ENCODE assay signal across 22 cellular contexts in the genomic region with DNA sequence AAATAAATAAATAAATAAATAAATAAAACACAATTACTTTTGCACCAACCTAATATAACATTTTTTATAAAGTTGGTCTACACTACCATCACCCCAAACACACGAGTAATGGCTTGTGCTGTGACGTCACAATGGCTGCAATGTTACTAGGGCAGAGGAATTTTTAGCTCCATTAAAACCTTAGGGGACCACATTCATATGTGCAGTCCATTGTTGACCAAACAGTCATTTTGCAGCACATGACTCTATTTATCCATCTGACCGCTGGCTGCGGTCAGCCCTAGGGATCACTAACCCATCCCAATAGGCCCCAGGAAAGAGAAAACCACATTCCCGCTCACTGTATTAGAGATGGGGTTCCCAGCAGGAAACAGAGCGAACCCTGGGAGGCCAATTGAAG. TPM values are rescaled to one million over a fixed set of nuclear protein-coding genes. Genes with fewer than 3 reads are reported as not detected.
"Had no signal": no experiment of that assay in that cellular context is flagged by ENCODE, and none has a peak within 500 bp of the region (broad histone marks: within the 10 kb centered on the region; RNA-seq: fewer than 3 reads in every experiment).

No MANE protein-coding gene starts in this region.

- FAIRE-seq: endometrium, kidney, small intestine had no signal

- H3K36me3 ChIP-seq: brain microvascular endothelial cell, colonic mucosa, stomach had no signal

- H3K4me3 Mint-ChIP-seq: activated CD4-positive, alpha-beta T cell treated with anti-CD3 and anti-CD28 coated beads, Interleukin-2, amount 10 ng/mL, durations not matched to agents 24 days and 14 days; activated CD8-positive, alpha-beta T cell treated with anti-CD3 and anti-CD28 coated beads for 36 hours; activated naive CD4-positive, alpha-beta T cell treated with anti-CD3 and anti-CD28 coated beads, Interleukin-2, amount 10 ng/mL, durations not matched to agents 7 days and 5 days; activated naive CD8-positive, alpha-beta T cell treated with anti-CD3 and anti-CD28 coated beads, Interleukin-2, amount 50 U/mL, for 24 hours; central memory CD8-positive, alpha-beta T cell; mesothelial cell of epicardium; nephron; stimulated activated effector memory CD8-positive, alpha-beta T cell treated with anti-CD3 and anti-CD28 coated beads, Interleukin-12 subunit alpha, Interleukin-12 subunit beta, amount 100 ng/mL, for 72 hours; T-helper 1 cell treated with Interleukin-12 subunit alpha and Interleukin-12 subunit beta and Interleukin-4 antibody, amounts not matched to agents 30 μg/mL and 1 μg/mL, for 36 hours had no signal

- H3K27me3 ChIP-seq: brain microvascular endothelial cell, colonic mucosa, stomach, testis had no signal

- DNase-seq: activated CD4-positive, alpha-beta T cell treated with anti-CD3 and anti-CD28 coated beads, Interleukin-2, amount 10 ng/mL, durations not matched to agents 24 days and 14 days; activated CD8-positive, alpha-beta T cell treated with anti-CD3 and anti-CD28 coated beads for 36 hours; activated effector memory CD4-positive, alpha-beta T cell treated with Interleukin-2 at 50 U/mL for 16 hours; activated naive CD4-positive, alpha-beta T cell treated with anti-CD3 and anti-CD28 coated beads, Interleukin-2, amount 10 ng/mL, durations not matched to agents 7 days and 5 days; activated naive CD8-positive, alpha-beta T cell treated with anti-CD3 and anti-CD28 coated beads, Interleukin-2, amount 50 U/mL, for 24 hours; activated T-cell treated with anti-CD3 and anti-CD28 coated beads, Interleukin-2, amount 50 U/mL, for 48 hours; brain microvascular endothelial cell; colonic mucosa; kidney; nucleus accumbens; small intestine; stimulated activated CD4-positive, alpha-beta T cell treated with anti-CD3 and anti-CD28 coated beads, Interleukin-15, amount 100 ng/mL, for 24 hours; stimulated activated CD4-positive, alpha-beta T cell treated with anti-CD3 and anti-CD28 coated beads, Interleukin-4, amount 100 ng/mL, for 1 hour; stomach; testis had no signal

- H3K9me3 Mint-ChIP-seq: activated CD8-positive, alpha-beta T cell treated with anti-CD3 and anti-CD28 coated beads for 36 hours; activated naive CD4-positive, alpha-beta T cell treated with anti-CD3 and anti-CD28 coated beads, Interleukin-2, amount 10 ng/mL, durations not matched to agents 7 days and 5 days; T-helper 1 cell treated with Interleukin-12 subunit alpha and Interleukin-12 subunit beta and Interleukin-4 antibody, amounts not matched to agents 30 μg/mL and 1 μg/mL, for 36 hours had no signal

- ATAC-seq: activated CD8-positive, alpha-beta T cell treated with anti-CD3 and anti-CD28 coated beads for 36 hours; activated naive CD8-positive, alpha-beta T cell treated with anti-CD3 and anti-CD28 coated beads, Interleukin-2, amount 50 U/mL, for 24 hours; esophagus mucosa; stimulated activated effector memory CD8-positive, alpha-beta T cell treated with anti-CD3 and anti-CD28 coated beads, Interleukin-12 subunit alpha, Interleukin-12 subunit beta, amount 100 ng/mL, for 72 hours had no signal

- H3K4me1 Mint-ChIP-seq: activated CD4-positive, alpha-beta T cell treated with anti-CD3 and anti-CD28 coated beads, Interleukin-2, amount 10 ng/mL, durations not matched to agents 24 days and 14 days; activated naive CD4-positive, alpha-beta T cell treated with anti-CD3 and anti-CD28 coated beads, Interleukin-2, amount 10 ng/mL, durations not matched to agents 7 days and 5 days; activated naive CD8-positive, alpha-beta T cell treated with anti-CD3 and anti-CD28 coated beads, Interleukin-2, amount 50 U/mL, for 24 hours; central memory CD8-positive, alpha-beta T cell had no signal

- H3K27ac ChIP-seq: brain microvascular endothelial cell, colonic mucosa, testis had no signal

- H3K36me3 Mint-ChIP-seq: activated naive CD4-positive, alpha-beta T cell treated with anti-CD3 and anti-CD28 coated beads, Interleukin-2, amount 10 ng/mL, durations not matched to agents 7 days and 5 days; stimulated activated effector memory CD8-positive, alpha-beta T cell treated with anti-CD3 and anti-CD28 coated beads, Interleukin-12 subunit alpha, Interleukin-12 subunit beta, amount 100 ng/mL, for 72 hours had no signal

- H3K4me3 ChIP-seq: colonic mucosa, stomach, testis had no signal

- H3K27me3 Mint-ChIP-seq: activated CD4-positive, alpha-beta T cell treated with anti-CD3 and anti-CD28 coated beads, Interleukin-2, amount 10 ng/mL, durations not matched to agents 24 days and 14 days; activated CD8-positive, alpha-beta T cell treated with anti-CD3 and anti-CD28 coated beads for 36 hours; central memory CD8-positive, alpha-beta T cell had no signal

- H3K4me1 ChIP-seq: colonic mucosa had no signal

- H3K9me3 ChIP-seq: colonic mucosa, stomach, testis had no signal

RNA-seq across cellular contexts. Expression of a gene that starts 9.6 kb away (rescaled TPM):
- total RNA-seq: activated CD4-positive, alpha-beta T cell treated with anti-CD3 and anti-CD28 coated beads, Interleukin-2, amount 10 ng/mL, durations not matched to agents 24 days and 14 days; activated CD8-positive, alpha-beta T cell treated with anti-CD3 and anti-CD28 coated beads for 36 hours had no signal

RNA-seq across cellular contexts. Expression of a gene that starts 51.0 kb away (rescaled TPM):
- total RNA-seq: activated CD4-positive, alpha-beta T cell treated with anti-CD3 and anti-CD28 coated beads, Interleukin-2, amount 10 ng/mL, durations not matched to agents 24 days and 14 days; activated CD8-positive, alpha-beta T cell treated with anti-CD3 and anti-CD28 coated beads for 36 hours had no signal
